9 cellular contexts compared by ENCODE assay signal in the genomic region with DNA sequence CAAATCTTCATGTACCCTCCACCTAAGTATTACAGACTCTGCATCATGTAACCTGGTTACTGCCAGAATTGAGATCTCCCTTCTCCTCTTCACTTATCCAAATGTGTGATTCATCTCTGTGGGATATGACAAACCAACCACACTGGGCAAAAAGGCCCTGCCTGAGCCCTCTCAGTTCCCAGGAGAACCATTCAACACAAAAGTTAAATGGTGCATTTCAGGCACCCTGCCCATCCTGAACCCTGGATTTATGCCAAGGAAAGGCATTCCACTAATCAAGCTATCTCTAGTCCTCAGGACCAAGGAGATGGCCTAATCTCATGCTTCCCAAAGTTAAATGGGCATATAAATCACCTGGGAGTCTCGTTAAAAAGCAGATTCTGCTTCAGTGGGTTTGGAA.
DNase-seq lines count a peak whose midpoint lies in the region; ATAC-seq lines count a peak whose summit lies in the region.
"Had no signal": no experiment of that assay in that cellular context is flagged by ENCODE, and none has a peak within 500 bp of the region (broad histone marks: within the 10 kb centered on the region; RNA-seq: fewer than 3 reads in every experiment).

No MANE protein-coding gene starts in this region.

- ATAC-seq in GM21390 (IDR thresholded peaks at IDR 0.05; ENCODE audit: unreplicated experiment) (no peak), GM18907 (IDR thresholded peaks at IDR 0.05; ENCODE audit: unreplicated experiment) (no peak), GM21825 (IDR thresholded peaks at IDR 0.05; ENCODE audit: unreplicated experiment) (no peak)

- DNase-seq in A172 (ENCODE audit: low spot score) (peak; percentile 98), EH (ENCODE audit: low read depth) (peak; percentile 93), NCI-H226 (peak; percentile 98), fibroblast of gingiva (ENCODE audit: low read depth) (peak; percentile 76), iPS-NIHi7 (ENCODE audit: extremely low spot score) (no peak)
- DNase-seq: kidney had no signal
